ENCODE assay signal across 21 cellular contexts in the genomic region with DNA sequence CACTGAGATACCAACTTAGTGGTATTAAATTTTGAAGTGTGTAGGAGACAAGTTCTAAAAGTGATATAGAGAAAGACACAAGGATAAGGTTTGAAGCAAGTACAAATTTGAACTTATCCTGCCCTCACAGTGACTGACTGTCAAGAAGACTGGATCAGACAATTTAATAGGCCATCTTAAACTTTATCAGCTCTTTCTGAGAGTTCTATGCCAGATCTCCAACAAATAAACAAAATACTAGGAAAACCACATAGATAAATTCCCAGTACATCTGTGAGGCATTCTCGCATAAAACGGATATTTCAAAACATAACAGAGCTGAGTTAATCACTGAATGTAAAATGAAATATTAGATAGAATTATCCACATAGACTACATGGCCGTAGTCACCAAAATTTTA.
"Had no signal": no experiment of that assay in that cellular context is flagged by ENCODE, and none has a peak within 500 bp of the region (broad histone marks: within the 10 kb centered on the region; RNA-seq: fewer than 3 reads in every experiment).

No MANE protein-coding gene starts in this region.

- H3K27ac Mint-ChIP-seq: naive thymus-derived CD8-positive, alpha-beta T cell; progenitor cell of endocrine pancreas; stimulated activated effector memory CD8-positive, alpha-beta T cell treated with anti-CD3 and anti-CD28 coated beads, Interleukin-12 subunit alpha, Interleukin-12 subunit beta, amount 100 ng/mL, for 72 hours had no signal

- H3K4me1 Mint-ChIP-seq: naive thymus-derived CD8-positive, alpha-beta T cell; stimulated activated effector memory CD8-positive, alpha-beta T cell treated with anti-CD3 and anti-CD28 coated beads, Interleukin-12 subunit alpha, Interleukin-12 subunit beta, amount 100 ng/mL, for 72 hours had no signal

- H3K4me3 Mint-ChIP-seq: naive thymus-derived CD8-positive, alpha-beta T cell; stimulated activated effector memory CD8-positive, alpha-beta T cell treated with anti-CD3 and anti-CD28 coated beads, Interleukin-12 subunit alpha, Interleukin-12 subunit beta, amount 100 ng/mL, for 72 hours had no signal

- H3K27me3 Mint-ChIP-seq: naive thymus-derived CD8-positive, alpha-beta T cell; progenitor cell of endocrine pancreas had no signal

- H3K27ac ChIP-seq: coronary artery, foreskin keratinocyte, pancreas, tibial artery, upper lobe of left lung, uterus had no signal

- H3K4me3 ChIP-seq: coronary artery, mucosa of descending colon, pancreas, tibial artery, upper lobe of left lung, uterus had no signal

- DNase-seq: effector CD4-positive, alpha-beta T cell; foreskin keratinocyte; head of caudate nucleus; hippocampal formation; kidney glomerular epithelial cell; mucosa of descending colon; naive thymus-derived CD8-positive, alpha-beta T cell; occipital lobe; pancreas; right cardiac atrium; small intestine; stimulated activated CD4-positive, alpha-beta T cell treated with anti-CD3 and anti-CD28 coated beads, Interleukin-4, amount 100 ng/mL, for 1 hour; stimulated activated CD8-positive, alpha-beta memory T cell treated with anti-CD3 and anti-CD28 coated beads, Interleukin-4, amount 100 ng/mL, for 48 hours; stimulated activated naive CD8-positive, alpha-beta T cell treated with anti-CD3 and anti-CD28 coated beads, Interleukin-15, Interleukin-2, amounts not matched to agents 100 U/mL and 50 U/mL, for 24 hours; tibial artery; upper lobe of left lung; uterus had no signal

- H3K36me3 ChIP-seq: pancreas, tibial artery, upper lobe of left lung, uterus had no signal

- H3K36me3 Mint-ChIP-seq: naive thymus-derived CD8-positive, alpha-beta T cell; stimulated activated effector memory CD8-positive, alpha-beta T cell treated with anti-CD3 and anti-CD28 coated beads, Interleukin-12 subunit alpha, Interleukin-12 subunit beta, amount 100 ng/mL, for 72 hours had no signal

- H3K9me3 ChIP-seq: mucosa of descending colon, pancreas, tibial artery, upper lobe of left lung, uterus had no signal

- FAIRE-seq: islet of Langerhans, pancreas, small intestine had no signal

- H3K27me3 ChIP-seq: foreskin keratinocyte, pancreas, tibial artery, upper lobe of left lung, uterus had no signal

- H3K4me1 ChIP-seq: foreskin keratinocyte, pancreas, tibial artery, upper lobe of left lung, uterus had no signal
